17 cellular contexts compared by ENCODE assay signal in genomic region chr17:8900207-8900606, GRCh38. TPM values are rescaled to one million over a fixed set of nuclear protein-coding genes. Genes with fewer than 3 reads are reported as not detected.
A peak's percentile ranks its signal among the peaks of the same experiment; 100 is the strongest.
DNase-seq lines count a peak whose midpoint lies in the region; ATAC-seq, FAIRE-seq and TF ChIP-seq lines count a peak whose summit lies in the region.
"Had no signal": no experiment of that assay in that cellular context is flagged by ENCODE, and none has a peak within 500 bp of the region (broad histone marks: within the 10 kb centered on the region; RNA-seq: fewer than 3 reads in every experiment).

No MANE protein-coding gene starts in this region.

- peak overlapping the region; percentile 72 for H3K4me3 Mint-ChIP-seq in T-helper 2 cell treated with Interferon-gamma antibody and Interleukin-4, amounts not matched to agents 5 μg/mL and 100 μg/mL, for 36 hours
- H3K4me3 Mint-ChIP-seq in activated CD8-positive, alpha-beta T cell treated with anti-CD3 and anti-CD28 coated beads, Interleukin-2, amount 10 ng/mL, durations not matched to agents 7 days and 5 days = peak overlapping the region; percentile 49
- H3K4me3 Mint-ChIP-seq in naive thymus-derived CD8-positive, alpha-beta T cell = peak overlapping the region; percentile 25 to 83 (median 53)
- H3K4me3 Mint-ChIP-seq in type B pancreatic cell = no peak overlapping the region

- TF ChIP-seq CTCF in type B pancreatic cell (conservative IDR thresholded peaks at IDR 0.05) = no peak

- H3K9me3 Mint-ChIP-seq in T-helper 2 cell treated with Interferon-gamma antibody and Interleukin-4, amounts not matched to agents 5 μg/mL and 100 μg/mL, for 36 hours = no peaks in the 10 kb centered on the region
- H3K9me3 Mint-ChIP-seq in activated CD8-positive, alpha-beta T cell treated with anti-CD3 and anti-CD28 coated beads, Interleukin-2, amount 10 ng/mL, durations not matched to agents 7 days and 5 days (ENCODE audit: insufficient read depth) = no peaks in the 10 kb centered on the region
- H3K9me3 Mint-ChIP-seq in naive thymus-derived CD8-positive, alpha-beta T cell = no peaks in the 10 kb centered on the region
- no peaks in the 10 kb centered on the region for H3K9me3 Mint-ChIP-seq in type B pancreatic cell

- no peak for ATAC-seq in activated CD8-positive, alpha-beta T cell treated with anti-CD3 and anti-CD28 coated beads, Interleukin-2, amount 10 ng/mL, durations not matched to agents 7 days and 5 days
- no peak for ATAC-seq in naive thymus-derived CD8-positive, alpha-beta T cell
- ATAC-seq in HG02852 (IDR thresholded peaks at IDR 0.05; ENCODE audit: unreplicated experiment) (no peak), GM21825 (IDR thresholded peaks at IDR 0.05; ENCODE audit: unreplicated experiment) (no peak)

- peak overlapping the region; percentile 97 for H3K27ac Mint-ChIP-seq in T-helper 2 cell treated with Interferon-gamma antibody and Interleukin-4, amounts not matched to agents 5 μg/mL and 100 μg/mL, for 36 hours
- peak overlapping the region; percentile 96 for H3K27ac Mint-ChIP-seq in activated CD8-positive, alpha-beta T cell treated with anti-CD3 and anti-CD28 coated beads, Interleukin-2, amount 10 ng/mL, durations not matched to agents 7 days and 5 days
- H3K27ac Mint-ChIP-seq in naive thymus-derived CD8-positive, alpha-beta T cell = peak overlapping the region; percentile 60 to 99 (median 96)
- H3K27ac Mint-ChIP-seq in type B pancreatic cell = no peak overlapping the region

- CTCF ChIA-PET in activated CD8-positive, alpha-beta T cell treated with anti-CD3 and anti-CD28 coated beads, Interleukin-2, amount 10 ng/mL, durations not matched to agents 7 days and 5 days (lab: Charles Lee) = interaction anchor here (0.7 to 4.1 kb wide), 18 partner anchors 10 to 517 kb away, joined by 3 to 43 read pairs (median 8); partner anchors contain the start of gene PIK3R5

- H3K36me3 Mint-ChIP-seq in T-helper 2 cell treated with Interferon-gamma antibody and Interleukin-4, amounts not matched to agents 5 μg/mL and 100 μg/mL, for 36 hours (ENCODE audit: low read depth) = peaks cover 74% of the 10 kb centered on the region
- peaks cover 86% of the 10 kb centered on the region for H3K36me3 Mint-ChIP-seq in activated CD8-positive, alpha-beta T cell treated with anti-CD3 and anti-CD28 coated beads, Interleukin-2, amount 10 ng/mL, durations not matched to agents 7 days and 5 days (ENCODE audit: low read depth)
- H3K36me3 Mint-ChIP-seq in naive thymus-derived CD8-positive, alpha-beta T cell = peaks cover 7 to 87% (median 31%) of the 10 kb centered on the region in 3 donors
- H3K36me3 Mint-ChIP-seq in type B pancreatic cell = no peaks in the 10 kb centered on the region

- no peak for DNase-seq in T-helper 2 cell treated with Interferon-gamma antibody and Interleukin-4, amounts not matched to agents 5 μg/mL and 100 μg/mL, for 36 hours (ENCODE audit: low spot score)
- no peak for DNase-seq in T-helper 2 cell
- DNase-seq in GM18507 (ENCODE audit: extremely low spot score, insufficient read length, low read depth) = no peak
- no peak for DNase-seq in activated CD8-positive, alpha-beta T cell treated with anti-CD3 and anti-CD28 coated beads, Interleukin-2, amount 10 ng/mL, durations not matched to agents 7 days and 5 days
- peak in 1 of 10 donors; percentile 17 for DNase-seq in naive thymus-derived CD8-positive, alpha-beta T cell
- DNase-seq in type B pancreatic cell (ENCODE audit: extremely low spot score, unreplicated experiment) = no peak
- DNase-seq: 8988T, glutamatergic neuron, mammary epithelial cell, NCI-H187, NCI-H510A, testis had no signal

- no peaks in the 10 kb centered on the region for H3K27me3 Mint-ChIP-seq in T-helper 2 cell treated with Interferon-gamma antibody and Interleukin-4, amounts not matched to agents 5 μg/mL and 100 μg/mL, for 36 hours (ENCODE audit: low read depth)
- H3K27me3 Mint-ChIP-seq in activated CD8-positive, alpha-beta T cell treated with anti-CD3 and anti-CD28 coated beads, Interleukin-2, amount 10 ng/mL, durations not matched to agents 7 days and 5 days (ENCODE audit: low read depth) = no peaks in the 10 kb centered on the region
- H3K27me3 Mint-ChIP-seq in naive thymus-derived CD8-positive, alpha-beta T cell = peaks cover 0 to 2% (median 0%) of the 10 kb centered on the region in 5 donors
- peaks cover 54% of the 10 kb centered on the region for H3K27me3 Mint-ChIP-seq in type B pancreatic cell

- H3K4me1 Mint-ChIP-seq in T-helper 2 cell treated with Interferon-gamma antibody and Interleukin-4, amounts not matched to agents 5 μg/mL and 100 μg/mL, for 36 hours (ENCODE audit: low read depth) = peaks cover 63% of the 10 kb centered on the region
- H3K4me1 Mint-ChIP-seq in activated CD8-positive, alpha-beta T cell treated with anti-CD3 and anti-CD28 coated beads, Interleukin-2, amount 10 ng/mL, durations not matched to agents 7 days and 5 days (ENCODE audit: low read depth) = peaks cover 74% of the 10 kb centered on the region
- H3K4me1 Mint-ChIP-seq in naive thymus-derived CD8-positive, alpha-beta T cell = peaks cover 44 to 79% (median 73%) of the 10 kb centered on the region in 4 donors
- H3K4me1 Mint-ChIP-seq in type B pancreatic cell (ENCODE audit: unreplicated experiment) = peaks cover 4% of the 10 kb centered on the region

- peak; percentile 58 for FAIRE-seq in GM18507 (lab: Jason Lieb, UNC)
- FAIRE-seq: HTR-8/SVneo had no signal

- POLR2A ChIA-PET in activated CD8-positive, alpha-beta T cell treated with anti-CD3 and anti-CD28 coated beads, Interleukin-2, amount 10 ng/mL, durations not matched to agents 7 days and 5 days (lab: Charles Lee) = interaction anchor here (1.0 to 4.8 kb wide), 7 partner anchors 19 to 741 kb away, joined by 3 to 29 read pairs (median 8); partner anchors contain the start of gene PIK3R5
- POLR2A ChIA-PET in naive thymus-derived CD8-positive, alpha-beta T cell (lab: Charles Lee) = interaction anchor here (0.5 to 5.1 kb wide), 12 partner anchors 11 to 1800 kb away, joined by 3 to 73 read pairs (median 6); partner anchors contain the start of genes PFAS and PIK3R5

RNA-seq across cellular contexts. Expression of gene PIK3R6, which starts 32.7 kb away (rescaled TPM):
- total RNA-seq in activated CD8-positive, alpha-beta T cell treated with anti-CD3 and anti-CD28 coated beads, Interleukin-2, amount 10 ng/mL, durations not matched to agents 7 days and 5 days = 10 to 100 TPM; 18.3 to 20.7 TPM
- under 1 TPM; 0.42 to 0.44 TPM for total RNA-seq in naive thymus-derived CD8-positive, alpha-beta T cell
- under 1 TPM in 1 of 3 donors, not detected in 2; 0.47 TPM for polyA plus RNA-seq in naive thymus-derived CD8-positive, alpha-beta T cell
- total RNA-seq in type B pancreatic cell (ENCODE audit: low replicate concordance) = not detected in 2 replicates
- total RNA-seq: M059J had no signal
- polyA plus RNA-seq: neural cell had no signal

Comparison
In these comparisons a context has a peak if more than half of its experiments do, and no peak if none do; other contexts are left out.
1. RNA of gene PIK3R6, which starts 32.7 kb away (total RNA-seq): 18.3 to 20.7 TPM in activated CD8-positive, alpha-beta T cell treated with anti-CD3 and anti-CD28 coated beads, Interleukin-2, amount 10 ng/mL, durations not matched to agents 7 days and 5 days; 0.42 to 0.44 TPM in naive thymus-derived CD8-positive, alpha-beta T cell and not detected in type B pancreatic cell; every median in the first group is over 10 times any median in the second.